Comparison of ENCODE assay signal across 9 cellular contexts in genomic region chr18:31722369-31722957, GRCh38. TPM values are rescaled to one million over a fixed set of nuclear protein-coding genes. Genes with fewer than 3 reads are reported as not detected.
DNase-seq lines count a peak whose midpoint lies in the region; ATAC-seq, FAIRE-seq and TF ChIP-seq lines count a peak whose summit lies in the region.
"Had no signal": no experiment of that assay in that cellular context is flagged by ENCODE, and none has a peak within 500 bp of the region (broad histone marks: within the 10 kb centered on the region; RNA-seq: fewer than 3 reads in every experiment).

No MANE protein-coding gene starts in this region.

- H3K4me2 ChIP-seq in endothelial cell of umbilical vein (ENCODE audit: insufficient read depth, low read length): no peak overlapping the region

- DNase-seq in Caco-2: peak; percentile 54 to 65
- DNase-seq in NCI-H82 (lab: John Stamatoyannopoulos, UW): peak; percentile 86
- DNase-seq in activated CD8-positive, alpha-beta memory T cell treated with anti-CD3 and anti-CD28 coated beads for 1 hour (ENCODE audit: extremely low read depth in 1 of 2, low read depth in 1 of 2): peak; percentile 26 to 43
- DNase-seq in endothelial cell of umbilical vein (ENCODE audit: low read depth, low spot score): peak; percentile 80
- peak; percentile 88 for DNase-seq in mucosa of gallbladder (ENCODE audit: low spot score)
- peak; percentile 33 to 51 for DNase-seq in stimulated activated CD8-positive, alpha-beta memory T cell treated with anti-CD3 and anti-CD28 coated beads, Interleukin-7, amount 100 ng/mL, for 1 hour (ENCODE audit: low read depth in 2 of 2)

- ATAC-seq in GM19463 (IDR thresholded peaks at IDR 0.05; ENCODE audit: unreplicated experiment) (peak; percentile 97), HG03521 (IDR thresholded peaks at IDR 0.05; ENCODE audit: unreplicated experiment) (peak; percentile 92)

- peak; percentile 45 to 49 for TF ChIP-seq CTCF in Caco-2 (IDR thresholded peaks at IDR 0.05; ENCODE audit: insufficient read depth in 1 of 2, low read depth in 1 of 2, low read length in 1 of 2, severe bottlenecking in 1 of 2, unreplicated experiment in 1 of 2)
- peak; percentile 84 to 87 for TF ChIP-seq CTCF in endothelial cell of umbilical vein (IDR thresholded peaks at IDR 0.05; ENCODE audit: extremely low read depth in 1 of 2, insufficient read depth in 1 of 2, low read depth in 1 of 2, low read length in 2 of 2)

- intact Hi-C loops in Caco-2 (cut with micrococcal nuclease; ENCODE audit: unreplicated experiment) (loop anchor here (1.0 to 2.0 kb wide), 2 partner anchors 38 to 166 kb away; partner anchors contain the start of gene B4GALT6), endothelial cell of umbilical vein (cut with micrococcal nuclease) (loop anchor here (1.0 to 5.0 kb wide), 5 partner anchors 38 to 235 kb away; partner anchors contain the start of gene B4GALT6)

- no peak overlapping the region for H3K4me3 Mint-ChIP-seq in Caco-2 (ENCODE audit: unreplicated experiment)
- H3K4me3 Mint-ChIP-seq: dendritic cell treated with granulocyte-macrophage colony-stimulating factor and Interleukin-4, amounts not matched to agents 40 ng/mL and 50 ng/mL, for 4 days had no signal

- H3K27me3 Mint-ChIP-seq in Caco-2 (ENCODE audit: insufficient read depth, unreplicated experiment): no peaks in the 10 kb centered on the region

- H3K4me1 ChIP-seq in Caco-2: no peaks in the 10 kb centered on the region
- H3K4me1 ChIP-seq in endothelial cell of umbilical vein (ENCODE audit: control insufficient read depth, extremely low read depth, insufficient read depth, low read length): peaks cover 2% of the 10 kb centered on the region

- no peaks in the 10 kb centered on the region for H3K79me2 ChIP-seq in endothelial cell of umbilical vein (ENCODE audit: control insufficient read depth, insufficient read depth, low read length)

- no peaks in the 10 kb centered on the region for H4K20me1 ChIP-seq in endothelial cell of umbilical vein (replicated peaks; ENCODE audit: control insufficient read depth, extremely low read depth, insufficient read depth, low read length)

- H3K9me3 Mint-ChIP-seq in Caco-2 (ENCODE audit: unreplicated experiment): no peaks in the 10 kb centered on the region

- no peak overlapping the region for H2AFZ ChIP-seq in endothelial cell of umbilical vein (ENCODE audit: low read depth, low read length)

- H3K36me3 Mint-ChIP-seq in Caco-2 (ENCODE audit: insufficient read depth, unreplicated experiment): no peaks in the 10 kb centered on the region

- no peak for TF ChIP-seq POLR2A in endothelial cell of umbilical vein (IDR thresholded peaks at IDR 0.05; ENCODE audit: low read depth, low read length)

- POLR2A ChIA-PET in Caco-2 (lab: Charles Lee): no interaction called here
- POLR2A ChIA-PET in endothelial cell of umbilical vein (lab: Charles Lee): no interaction called here

- no peak overlapping the region for H3K27ac Mint-ChIP-seq in Caco-2 (ENCODE audit: unreplicated experiment)
- H3K27ac Mint-ChIP-seq: dendritic cell treated with granulocyte-macrophage colony-stimulating factor and Interleukin-4, amounts not matched to agents 40 ng/mL and 50 ng/mL, for 4 days had no signal

- H3K36me3 ChIP-seq in Caco-2 (ENCODE audit: control insufficient read depth, insufficient read depth, low read length) (no peaks in the 10 kb centered on the region), endothelial cell of umbilical vein (ENCODE audit: control insufficient read depth in 2 of 2, extremely low read depth in 1 of 2, insufficient read depth in 2 of 2, low read length in 2 of 2) (no peaks in the 10 kb centered on the region)

- no peak overlapping the region for H3K4me3 ChIP-seq in Caco-2 (ENCODE audit: low read depth, low read length)
- H3K4me3 ChIP-seq in endothelial cell of umbilical vein (replicated peaks in 1 of 3; ENCODE audit: insufficient read depth in 1 of 3, low read depth in 1 of 3, low read length in 3 of 3): no peak overlapping the region

- CTCF ChIA-PET in Caco-2 (lab: Charles Lee) (no interaction called here), endothelial cell of umbilical vein (lab: Charles Lee) (interaction anchor here (0.6 to 5.9 kb wide), 24 partner anchors 8 to 350 kb away, joined by 3 to 148 read pairs (median 4); no protein-coding TSS in a partner anchor)

- dilution Hi-C loops in endothelial cell of umbilical vein (cut with MboI; ENCODE audit: extremely low pct_ligation_motif_present, low sequenced_read_pairs): no loop called here

- no peak overlapping the region for H3K9ac ChIP-seq in endothelial cell of umbilical vein (replicated peaks; ENCODE audit: extremely low read depth, insufficient read depth, low read length)

- H3K27me3 ChIP-seq in Caco-2 (replicated peaks; ENCODE audit: control insufficient read depth, insufficient read depth, low read length) (no peaks in the 10 kb centered on the region), endothelial cell of umbilical vein (ENCODE audit: control insufficient read depth in 2 of 2, insufficient read depth in 2 of 2, low read length in 2 of 2) (peaks cover 18 to 19% of the 10 kb centered on the region in 2 experiments)

- no peak overlapping the region for H3K27ac ChIP-seq in endothelial cell of umbilical vein (ENCODE audit: insufficient read depth, low read depth, low read length)

- BruUV-seq in Caco-2 (replicated peaks; lab: Mats Ljungman, UMichigan) (no TSS peak), endothelial cell of umbilical vein (replicated peaks; lab: Mats Ljungman, UMichigan) (no TSS peak)

- FAIRE-seq in endothelial cell of umbilical vein (lab: Jason Lieb, UNC): peak; percentile 94

- no peaks in the 10 kb centered on the region for H3K9me1 ChIP-seq in endothelial cell of umbilical vein (replicated peaks; ENCODE audit: control insufficient read depth, extremely low read depth, insufficient read depth, low read length)

- no peaks in the 10 kb centered on the region for H3K9me3 ChIP-seq in Caco-2
- H3K9me3 ChIP-seq in endothelial cell of umbilical vein (replicated peaks; ENCODE audit: control insufficient read depth, insufficient read depth, low read length): no peaks in the 10 kb centered on the region

- no peaks in the 10 kb centered on the region for H3K4me1 Mint-ChIP-seq in Caco-2 (ENCODE audit: low read depth, unreplicated experiment)

TF ChIP-seq in endothelial cell of umbilical vein, 7 proteins besides CTCF, POLR2A, EP300 and RAD21:
- no peak for TF ChIP-seq JUN (IDR thresholded peaks at IDR 0.05; ENCODE audit: borderline replicate concordance, insufficient read depth, insufficient read length, low read depth)
- TF ChIP-seq EZH2 (IDR thresholded peaks at IDR 0.05; ENCODE audit: borderline replicate concordance, low read depth, low read length, severe bottlenecking): peak; percentile 26
TF ChIP-seq in endothelial cell of umbilical vein: peak in this region for 1.

RNA-seq across cellular contexts. Expression of gene B4GALT6, which starts 38.1 kb away (rescaled TPM):
- 22.4 and 28.5 TPM in 2 replicates for total RNA-seq in Caco-2 (2022)
- 24.2 and 25.2 TPM in 2 replicates for total RNA-seq in endothelial cell of umbilical vein
- polyA plus RNA-seq in endothelial cell of umbilical vein: 2.9 and 3.9 TPM in 2 replicates
- 4.7 and 4.8 TPM in 2 replicates for polyA plus RNA-seq in endothelial cell of umbilical vein (2011; cell fraction: cytosol; rRNA removed)
- 10.8 and 12.9 TPM in 2 replicates for polyA plus RNA-seq in endothelial cell of umbilical vein (2011; cell fraction: nucleus; rRNA removed)
- 23.5 and 24.6 TPM in 2 replicates for polyA plus RNA-seq in endothelial cell of umbilical vein (2012)
- polyA minus RNA-seq in endothelial cell of umbilical vein: 8.4 and 10.5 TPM in 2 replicates
- 1.2 TPM for polyA minus RNA-seq in endothelial cell of umbilical vein (2011; cell fraction: cytosol; rRNA and poly(A)+ RNA removed)
- polyA minus RNA-seq in endothelial cell of umbilical vein (2011; cell fraction: nucleus; rRNA and poly(A)+ RNA removed): 6.4 and 8.8 TPM in 2 replicates
- total RNA-seq in mucosa of gallbladder: 16.9 TPM

RNA-seq across cellular contexts. Expression of gene SLC25A52, which starts 38.2 kb away (rescaled TPM):
- total RNA-seq in Caco-2 (2022) (not detected in 2 replicates), endothelial cell of umbilical vein (not detected in 2 replicates), mucosa of gallbladder (0.26 TPM)
- polyA plus RNA-seq in endothelial cell of umbilical vein: 0.06 TPM in 1 of 2 replicates, not detected in the other
- polyA plus RNA-seq in endothelial cell of umbilical vein (2011; cell fraction: cytosol; rRNA removed): 0.05 TPM in 1 of 2 replicates, not detected in the other
- 0.28 TPM in 1 of 2 replicates, not detected in the other for polyA plus RNA-seq in endothelial cell of umbilical vein (2011; cell fraction: nucleus; rRNA removed)
- polyA plus RNA-seq in endothelial cell of umbilical vein (2012): not detected in 2 replicates
- polyA minus RNA-seq in endothelial cell of umbilical vein: not detected in 2 replicates
- polyA minus RNA-seq in endothelial cell of umbilical vein (2011; cell fraction: cytosol; rRNA and poly(A)+ RNA removed): not detected
- 0.43 TPM in 1 of 2 replicates, not detected in the other for polyA minus RNA-seq in endothelial cell of umbilical vein (2011; cell fraction: nucleus; rRNA and poly(A)+ RNA removed)

Comparison
In these comparisons a context has a peak if more than half of its experiments do, and no peak if none do; other contexts are left out.
1. DNase-seq: peak in every context shown above with its lines; median percentile 88 in mucosa of gallbladder; 86 in NCI-H82; 80 in endothelial cell of umbilical vein; 60 in Caco-2; 42 in stimulated activated CD8-positive, alpha-beta memory T cell treated with anti-CD3 and anti-CD28 coated beads, Interleukin-7, amount 100 ng/mL, for 1 hour; 34 in activated CD8-positive, alpha-beta memory T cell treated with anti-CD3 and anti-CD28 coated beads for 1 hour.